ENCODE assay signal across 15 cellular contexts in genomic region chr2:112883669-112884068, GRCh38. TPM values are rescaled to one million over a fixed set of nuclear protein-coding genes. Genes with fewer than 3 reads are reported as not detected.
DNase-seq lines count a peak whose midpoint lies in the region; ATAC-seq and TF ChIP-seq lines count a peak whose summit lies in the region.
"Had no signal": no experiment of that assay in that cellular context is flagged by ENCODE, and none has a peak within 500 bp of the region (broad histone marks: within the 10 kb centered on the region; RNA-seq: fewer than 3 reads in every experiment).

No MANE protein-coding gene starts in this region.

- H4K20me1 ChIP-seq in BLaER1 (no peaks in the 10 kb centered on the region), neural progenitor cell (ENCODE audit: low read depth) (no peaks in the 10 kb centered on the region)
- H4K20me1 ChIP-seq in BLaER1 treated with 17β-estradiol and CSF1 and Interleukin-3, amounts not matched to agents 10 nM and 100 nM: no peaks in the 10 kb centered on the region

- H3K27me3 Mint-ChIP-seq in neural progenitor cell (ENCODE audit: insufficient read depth, low read depth): peaks cover 5% of the 10 kb centered on the region

- H2AFZ ChIP-seq in neural progenitor cell (replicated peaks): no peak overlapping the region

- H3K36me3 ChIP-seq in BLaER1 (no peaks in the 10 kb centered on the region), RWPE2 (ENCODE audit: low read depth) (no peaks in the 10 kb centered on the region), neural progenitor cell (no peaks in the 10 kb centered on the region), uterus (no peaks in the 10 kb centered on the region)
- no peaks in the 10 kb centered on the region for H3K36me3 ChIP-seq in BLaER1 treated with 17β-estradiol and CSF1 and Interleukin-3, amounts not matched to agents 10 nM and 100 nM
- H3K36me3 ChIP-seq: BE2C had no signal

- H3K4me3 ChIP-seq in BLaER1: no peak overlapping the region
- H3K4me3 ChIP-seq in BLaER1 treated with 17β-estradiol and CSF1 and Interleukin-3, amounts not matched to agents 10 nM and 100 nM: no peak overlapping the region
- H3K4me3 ChIP-seq in RWPE2 (ENCODE audit: severe bottlenecking): no peak overlapping the region
- no peak overlapping the region for H3K4me3 ChIP-seq in neural progenitor cell
- H3K4me3 ChIP-seq in uterus: no peak overlapping the region
- H3K4me3 ChIP-seq: A549, GM12878 had no signal

- H3K27ac ChIP-seq in BLaER1: peak overlapping the region; percentile 40; the same call in 1 of the 2 replicates
- H3K27ac ChIP-seq in BLaER1 treated with 17β-estradiol and CSF1 and Interleukin-3, amounts not matched to agents 10 nM and 100 nM: peak overlapping the region; percentile 11 to 94 (median 89); a peak in 19 of 22 replicates
- H3K27ac ChIP-seq in RWPE2 (ENCODE audit: poor library complexity, severe bottlenecking): peak overlapping the region; percentile 99
- H3K27ac ChIP-seq in neural progenitor cell: no peak overlapping the region
- H3K27ac ChIP-seq in uterus: no peak overlapping the region
- H3K27ac ChIP-seq: A549 had no signal

- H3K4me1 ChIP-seq in BLaER1 (peaks cover 61% of the 10 kb centered on the region), RWPE2 (ENCODE audit: insufficient read depth, poor library complexity, severe bottlenecking) (peaks cover 34% of the 10 kb centered on the region), neural progenitor cell (no peaks in the 10 kb centered on the region), uterus (no peaks in the 10 kb centered on the region)
- peaks cover 50 to 100% (median 85%) of the 10 kb centered on the region in 10 experiments for H3K4me1 ChIP-seq in BLaER1 treated with 17β-estradiol and CSF1 and Interleukin-3, amounts not matched to agents 10 nM and 100 nM
- H3K4me1 ChIP-seq: A549, BE2C had no signal

- no peaks in the 10 kb centered on the region for H3K79me2 ChIP-seq in neural progenitor cell (ENCODE audit: low read depth)

- no peak overlapping the region for H3K9ac ChIP-seq in BLaER1
- peak overlapping the region in 1 of 11 experiments; percentile 7; a peak in 3 of 22 replicates for H3K9ac ChIP-seq in BLaER1 treated with 17β-estradiol and CSF1 and Interleukin-3, amounts not matched to agents 10 nM and 100 nM
- H3K9ac ChIP-seq in neural progenitor cell: no peak overlapping the region

- no peak for TF ChIP-seq CTCF in RWPE2 (IDR thresholded peaks at IDR 0.05; ENCODE audit: poor library complexity, severe bottlenecking)
- TF ChIP-seq CTCF in neural progenitor cell (IDR thresholded peaks at IDR 0.05): no peak
- TF ChIP-seq CTCF in uterus (IDR thresholded peaks at IDR 0.05): no peak

- no peaks in the 10 kb centered on the region for H3K36me3 Mint-ChIP-seq in neural progenitor cell

- DNase-seq in RWPE2 (ENCODE audit: low spot score) (no peak), neural progenitor cell (ENCODE audit: low spot score) (no peak), COLO668 (lab: John Stamatoyannopoulos, UW; ENCODE audit: unreplicated experiment) (no peak), head of caudate nucleus (no peak), uterus (no peak)
- DNase-seq: BE2C, DMS79, GOT3, H9 had no signal

- no peak for TF ChIP-seq POLR2A in uterus (IDR thresholded peaks at IDR 0.05)

- H3K4me2 ChIP-seq in BLaER1 (peak overlapping the region; percentile 33; the same call in 1 of the 2 replicates), neural progenitor cell (no peak overlapping the region)
- H3K4me2 ChIP-seq in BLaER1 treated with 17β-estradiol and CSF1 and Interleukin-3, amounts not matched to agents 10 nM and 100 nM: peak overlapping the region in 10 of 11 experiments; percentile 14 to 84 (median 76); a peak in 18 of 22 replicates
- H3K4me2 ChIP-seq: A549 had no signal

- no peaks in the 10 kb centered on the region for H3K9me3 Mint-ChIP-seq in neural progenitor cell
- H3K9me3 Mint-ChIP-seq: H9 had no signal

- H3K9me3 ChIP-seq in BLaER1 (peaks cover 6% of the 10 kb centered on the region; the same call in 1 of the 2 replicates), RWPE2 (ENCODE audit: severe bottlenecking) (no peaks in the 10 kb centered on the region), neural progenitor cell (ENCODE audit: low read depth) (no peaks in the 10 kb centered on the region), uterus (no peaks in the 10 kb centered on the region)
- peaks cover 0 to 16% (median 11%) of the 10 kb centered on the region in 11 experiments; a peak in 12 of 22 replicates for H3K9me3 ChIP-seq in BLaER1 treated with 17β-estradiol and CSF1 and Interleukin-3, amounts not matched to agents 10 nM and 100 nM (replicated peaks in 1 of 11)
- H3K9me3 ChIP-seq: A549, BE2C had no signal

- intact Hi-C loops in head of caudate nucleus (cut with DNase I) (no loop called here), uterus (cut with DNase I; ENCODE audit: low total_unique reads) (no loop called here)

- peak overlapping the region; percentile 28 for H3K4me3 Mint-ChIP-seq in neural progenitor cell
- H3K4me3 Mint-ChIP-seq: H9 had no signal

- no peaks in the 10 kb centered on the region for H3F3A ChIP-seq in neural progenitor cell (ENCODE audit: low read depth)

- no peak overlapping the region for H3K27ac Mint-ChIP-seq in neural progenitor cell
- H3K27ac Mint-ChIP-seq: H9 had no signal

- no peak for ATAC-seq in RWPE2 (ENCODE audit: low read depth)
- ATAC-seq: GM12878 had no signal

- H3K27me3 ChIP-seq in BLaER1: no peaks in the 10 kb centered on the region
- H3K27me3 ChIP-seq in BLaER1 treated with 17β-estradiol and CSF1 and Interleukin-3, amounts not matched to agents 10 nM and 100 nM: no peaks in the 10 kb centered on the region
- no peaks in the 10 kb centered on the region for H3K27me3 ChIP-seq in RWPE2 (ENCODE audit: insufficient read depth, poor library complexity, severe bottlenecking)
- no peaks in the 10 kb centered on the region for H3K27me3 ChIP-seq in neural progenitor cell
- no peaks in the 10 kb centered on the region for H3K27me3 ChIP-seq in uterus
- H3K27me3 ChIP-seq: BE2C had no signal

- no peaks in the 10 kb centered on the region for H3K4me1 Mint-ChIP-seq in neural progenitor cell

RNA-seq across cellular contexts. Expression of gene IL37, which starts 27.3 kb away (rescaled TPM):
- total RNA-seq in neural progenitor cell (ENCODE audit: low replicate concordance) (0.93 TPM in 1 of 2 replicates, not detected in the other), uterus (not detected)
- total RNA-seq: G401, GM12878, H9, HT1080 had no signal

RNA-seq across cellular contexts. Expression of gene IL1B, which starts 47.1 kb away (rescaled TPM):
- total RNA-seq in neural progenitor cell (ENCODE audit: low replicate concordance): not detected in 2 replicates
- total RNA-seq in uterus: under 1 TPM in 1 of 4 donors, not detected in 3; 0.26 TPM
- total RNA-seq: G401, H9 had no signal

Comparison
In these comparisons a context has a peak if more than half of its experiments do, and no peak if none do; other contexts are left out.
1. H3K27ac ChIP-seq: peak in BLaER1 (single experiment), BLaER1 treated with 17β-estradiol and CSF1 and Interleukin-3, amounts not matched to agents 10 nM and 100 nM (11 of 11) and RWPE2 (single experiment); none in neural progenitor cell (single experiment) and uterus (0 of 2).